In the genomic region with DNA sequence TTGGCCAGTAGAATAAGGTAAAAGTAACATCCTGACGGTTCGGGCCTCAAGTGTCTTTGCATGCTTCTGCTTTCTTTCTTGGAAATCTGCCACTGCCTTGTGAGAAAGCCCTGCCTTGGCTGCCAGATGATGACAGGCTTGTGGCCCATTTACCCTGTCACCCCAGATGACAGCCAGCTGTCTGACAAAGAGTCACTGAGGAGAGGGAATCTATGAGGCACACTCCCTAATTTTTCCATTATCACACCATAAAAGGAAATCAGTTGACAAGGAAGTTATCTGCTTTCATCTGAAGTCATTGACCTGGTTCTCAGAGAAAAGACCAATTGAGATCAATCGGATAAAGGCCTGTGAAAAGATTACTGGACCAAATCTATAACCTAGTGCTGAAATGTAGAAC, we compare ENCODE assay signal across 1 cellular context.
TF ChIP-seq lines count a peak whose summit lies in the region.

No MANE protein-coding gene starts in this region.

TF ChIP-seq in GM23338, 12 proteins besides CTCF, POLR2A, EP300 and RAD21:
- TF ChIP-seq, protein P1, sequence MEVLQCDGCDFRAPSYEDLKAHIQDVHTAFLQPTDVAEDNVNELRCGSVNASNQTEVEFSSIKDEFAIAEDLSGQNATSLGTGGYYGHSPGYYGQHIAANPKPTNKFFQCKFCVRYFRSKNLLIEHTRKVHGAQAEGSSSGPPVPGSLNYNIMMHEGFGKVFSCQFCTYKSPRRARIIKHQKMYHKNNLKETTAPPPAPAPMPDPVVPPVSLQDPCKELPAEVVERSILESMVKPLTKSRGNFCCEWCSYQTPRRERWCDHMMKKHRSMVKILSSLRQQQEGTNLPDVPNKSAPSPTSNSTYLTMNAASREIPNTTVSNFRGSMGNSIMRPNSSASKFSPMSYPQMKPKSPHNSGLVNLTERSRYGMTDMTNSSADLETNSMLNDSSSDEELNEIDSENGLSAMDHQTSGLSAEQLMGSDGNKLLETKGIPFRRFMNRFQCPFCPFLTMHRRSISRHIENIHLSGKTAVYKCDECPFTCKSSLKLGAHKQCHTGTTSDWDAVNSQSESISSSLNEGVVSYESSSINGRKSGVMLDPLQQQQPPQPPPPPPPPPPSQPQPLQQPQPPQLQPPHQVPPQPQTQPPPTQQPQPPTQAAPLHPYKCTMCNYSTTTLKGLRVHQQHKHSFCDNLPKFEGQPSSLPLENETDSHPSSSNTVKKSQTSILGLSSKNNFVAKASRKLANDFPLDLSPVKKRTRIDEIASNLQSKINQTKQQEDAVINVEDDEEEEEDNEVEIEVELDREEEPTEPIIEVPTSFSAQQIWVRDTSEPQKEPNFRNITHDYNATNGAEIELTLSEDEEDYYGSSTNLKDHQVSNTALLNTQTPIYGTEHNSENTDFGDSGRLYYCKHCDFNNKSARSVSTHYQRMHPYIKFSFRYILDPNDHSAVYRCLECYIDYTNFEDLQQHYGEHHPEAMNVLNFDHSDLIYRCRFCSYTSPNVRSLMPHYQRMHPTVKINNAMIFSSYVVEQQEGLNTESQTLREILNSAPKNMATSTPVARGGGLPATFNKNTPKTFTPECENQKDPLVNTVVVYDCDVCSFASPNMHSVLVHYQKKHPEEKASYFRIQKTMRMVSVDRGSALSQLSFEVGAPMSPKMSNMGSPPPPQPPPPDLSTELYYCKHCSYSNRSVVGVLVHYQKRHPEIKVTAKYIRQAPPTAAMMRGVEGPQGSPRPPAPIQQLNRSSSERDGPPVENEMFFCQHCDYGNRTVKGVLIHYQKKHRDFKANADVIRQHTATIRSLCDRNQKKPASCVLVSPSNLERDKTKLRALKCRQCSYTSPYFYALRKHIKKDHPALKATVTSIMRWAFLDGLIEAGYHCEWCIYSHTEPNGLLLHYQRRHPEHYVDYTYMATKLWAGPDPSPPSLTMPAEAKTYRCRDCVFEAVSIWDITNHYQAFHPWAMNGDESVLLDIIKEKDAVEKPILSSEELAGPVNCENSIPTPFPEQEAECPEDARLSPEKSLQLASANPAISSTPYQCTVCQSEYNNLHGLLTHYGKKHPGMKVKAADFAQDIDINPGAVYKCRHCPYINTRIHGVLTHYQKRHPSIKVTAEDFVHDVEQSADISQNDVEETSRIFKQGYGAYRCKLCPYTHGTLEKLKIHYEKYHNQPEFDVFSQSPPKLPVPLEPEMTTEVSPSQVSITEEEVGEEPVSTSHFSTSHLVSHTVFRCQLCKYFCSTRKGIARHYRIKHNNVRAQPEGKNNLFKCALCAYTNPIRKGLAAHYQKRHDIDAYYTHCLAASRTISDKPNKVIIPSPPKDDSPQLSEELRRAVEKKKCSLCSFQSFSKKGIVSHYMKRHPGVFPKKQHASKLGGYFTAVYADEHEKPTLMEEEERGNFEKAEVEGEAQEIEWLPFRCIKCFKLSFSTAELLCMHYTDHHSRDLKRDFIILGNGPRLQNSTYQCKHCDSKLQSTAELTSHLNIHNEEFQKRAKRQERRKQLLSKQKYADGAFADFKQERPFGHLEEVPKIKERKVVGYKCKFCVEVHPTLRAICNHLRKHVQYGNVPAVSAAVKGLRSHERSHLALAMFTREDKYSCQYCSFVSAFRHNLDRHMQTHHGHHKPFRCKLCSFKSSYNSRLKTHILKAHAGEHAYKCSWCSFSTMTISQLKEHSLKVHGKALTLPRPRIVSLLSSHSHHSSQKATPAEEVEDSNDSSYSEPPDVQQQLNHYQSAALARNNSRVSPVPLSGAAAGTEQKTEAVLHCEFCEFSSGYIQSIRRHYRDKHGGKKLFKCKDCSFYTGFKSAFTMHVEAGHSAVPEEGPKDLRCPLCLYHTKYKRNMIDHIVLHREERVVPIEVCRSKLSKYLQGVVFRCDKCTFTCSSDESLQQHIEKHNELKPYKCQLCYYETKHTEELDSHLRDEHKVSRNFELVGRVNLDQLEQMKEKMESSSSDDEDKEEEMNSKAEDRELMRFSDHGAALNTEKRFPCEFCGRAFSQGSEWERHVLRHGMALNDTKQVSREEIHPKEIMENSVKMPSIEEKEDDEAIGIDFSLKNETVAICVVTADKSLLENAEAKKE (CRISPR knock-in tag; IDR thresholded peaks at IDR 0.05): no peak
- TF ChIP-seq CREB1 (CRISPR knock-in tag; IDR thresholded peaks at IDR 0.05; ENCODE audit: low read depth) (no peak), STAT1 (IDR thresholded peaks at IDR 0.05; ENCODE audit: unreplicated experiment) (no peak), EZH2 (IDR thresholded peaks at IDR 0.05; ENCODE audit: low read depth, unreplicated experiment) (no peak), NANOG (IDR thresholded peaks at IDR 0.05; ENCODE audit: borderline replicate concordance) (no peak), ZNF114 (CRISPR knock-in tag; IDR thresholded peaks at IDR 0.05) (no peak), ZNF331 (CRISPR knock-in tag; IDR thresholded peaks at IDR 0.05; ENCODE audit: low read depth) (no peak), JUNB (IDR thresholded peaks at IDR 0.05; ENCODE audit: unreplicated experiment) (no peak), POLR2AphosphoS5 (IDR thresholded peaks at IDR 0.05; ENCODE audit: low read depth) (no peak), EZH2phosphoT487 (IDR thresholded peaks at IDR 0.05; ENCODE audit: unreplicated experiment) (no peak)
- TF ChIP-seq, protein P2, sequence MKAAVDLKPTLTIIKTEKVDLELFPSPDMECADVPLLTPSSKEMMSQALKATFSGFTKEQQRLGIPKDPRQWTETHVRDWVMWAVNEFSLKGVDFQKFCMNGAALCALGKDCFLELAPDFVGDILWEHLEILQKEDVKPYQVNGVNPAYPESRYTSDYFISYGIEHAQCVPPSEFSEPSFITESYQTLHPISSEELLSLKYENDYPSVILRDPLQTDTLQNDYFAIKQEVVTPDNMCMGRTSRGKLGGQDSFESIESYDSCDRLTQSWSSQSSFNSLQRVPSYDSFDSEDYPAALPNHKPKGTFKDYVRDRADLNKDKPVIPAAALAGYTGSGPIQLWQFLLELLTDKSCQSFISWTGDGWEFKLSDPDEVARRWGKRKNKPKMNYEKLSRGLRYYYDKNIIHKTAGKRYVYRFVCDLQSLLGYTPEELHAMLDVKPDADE (IDR thresholded peaks at IDR 0.05): no peak
- TF ChIP-seq, protein P3, sequence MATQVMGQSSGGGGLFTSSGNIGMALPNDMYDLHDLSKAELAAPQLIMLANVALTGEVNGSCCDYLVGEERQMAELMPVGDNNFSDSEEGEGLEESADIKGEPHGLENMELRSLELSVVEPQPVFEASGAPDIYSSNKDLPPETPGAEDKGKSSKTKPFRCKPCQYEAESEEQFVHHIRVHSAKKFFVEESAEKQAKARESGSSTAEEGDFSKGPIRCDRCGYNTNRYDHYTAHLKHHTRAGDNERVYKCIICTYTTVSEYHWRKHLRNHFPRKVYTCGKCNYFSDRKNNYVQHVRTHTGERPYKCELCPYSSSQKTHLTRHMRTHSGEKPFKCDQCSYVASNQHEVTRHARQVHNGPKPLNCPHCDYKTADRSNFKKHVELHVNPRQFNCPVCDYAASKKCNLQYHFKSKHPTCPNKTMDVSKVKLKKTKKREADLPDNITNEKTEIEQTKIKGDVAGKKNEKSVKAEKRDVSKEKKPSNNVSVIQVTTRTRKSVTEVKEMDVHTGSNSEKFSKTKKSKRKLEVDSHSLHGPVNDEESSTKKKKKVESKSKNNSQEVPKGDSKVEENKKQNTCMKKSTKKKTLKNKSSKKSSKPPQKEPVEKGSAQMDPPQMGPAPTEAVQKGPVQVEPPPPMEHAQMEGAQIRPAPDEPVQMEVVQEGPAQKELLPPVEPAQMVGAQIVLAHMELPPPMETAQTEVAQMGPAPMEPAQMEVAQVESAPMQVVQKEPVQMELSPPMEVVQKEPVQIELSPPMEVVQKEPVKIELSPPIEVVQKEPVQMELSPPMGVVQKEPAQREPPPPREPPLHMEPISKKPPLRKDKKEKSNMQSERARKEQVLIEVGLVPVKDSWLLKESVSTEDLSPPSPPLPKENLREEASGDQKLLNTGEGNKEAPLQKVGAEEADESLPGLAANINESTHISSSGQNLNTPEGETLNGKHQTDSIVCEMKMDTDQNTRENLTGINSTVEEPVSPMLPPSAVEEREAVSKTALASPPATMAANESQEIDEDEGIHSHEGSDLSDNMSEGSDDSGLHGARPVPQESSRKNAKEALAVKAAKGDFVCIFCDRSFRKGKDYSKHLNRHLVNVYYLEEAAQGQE (IDR thresholded peaks at IDR 0.05; ENCODE audit: unreplicated experiment): no peak
